ENCODE assay signal across 12 cellular contexts in the genomic region with DNA sequence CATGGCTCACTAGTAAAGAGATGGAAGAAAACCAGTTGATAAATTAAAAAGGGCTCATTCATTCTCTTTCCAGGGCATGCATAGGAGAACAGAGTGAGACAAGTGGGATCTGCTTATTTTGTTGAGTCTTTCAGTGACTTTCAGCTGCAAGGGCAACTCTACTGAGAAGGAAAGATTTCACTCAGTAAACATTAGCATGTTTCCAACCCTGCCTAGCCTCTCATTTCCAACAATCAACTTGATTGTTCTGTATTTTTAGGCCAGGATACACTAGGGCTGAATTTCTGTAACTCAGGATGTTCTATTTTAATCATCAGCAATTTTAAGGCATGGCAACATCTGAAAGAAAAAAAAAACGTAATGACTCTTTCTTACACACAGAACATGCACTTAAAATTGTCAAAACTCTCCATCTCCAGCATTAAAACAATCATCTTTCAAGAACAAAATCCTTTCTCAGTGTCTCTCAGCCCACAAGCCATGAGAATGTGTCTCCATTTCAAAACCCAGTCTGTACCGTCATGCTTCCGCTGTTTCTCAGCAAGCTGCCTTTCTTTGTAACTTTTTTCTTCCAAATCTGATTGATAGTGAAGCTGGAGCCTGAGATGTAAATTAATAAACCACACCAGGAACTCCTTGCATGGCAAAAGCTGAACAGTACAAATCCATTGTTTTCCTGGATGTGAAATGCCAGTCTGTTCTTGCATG.
DNase-seq lines count a peak whose midpoint lies in the region; ATAC-seq and TF ChIP-seq lines count a peak whose summit lies in the region.
"Had no signal": no experiment of that assay in that cellular context is flagged by ENCODE, and none has a peak within 500 bp of the region (broad histone marks: within the 10 kb centered on the region; RNA-seq: fewer than 3 reads in every experiment).

No MANE protein-coding gene starts in this region.

- DNase-seq in activated T-cell treated with anti-CD3 and anti-CD28 coated beads, Interleukin-2, amount 50 U/mL, for 24 hours, result no peak
- DNase-seq in activated T-cell treated with anti-CD3 and anti-CD28 coated beads, Interleukin-2, amount 50 U/mL, for 4 hours, result no peak
- no peak for DNase-seq in activated T-helper 1 cell treated with anti-CD3 and anti-CD28 coated beads, Interleukin-12 subunit alpha, Interleukin-12 subunit beta, Interleukin-2, Interleukin-4 antibody, amounts not matched to agents 30 ng/mL and 10 ng/mL and 1 ng/mL, durations not matched to agents 14 hours and 24 hours and 36 hours (ENCODE audit: low spot score)
- DNase-seq in left ventricle myocardium inferior, result no peak
- DNase-seq in stimulated activated naive CD8-positive, alpha-beta T cell treated with anti-CD3 and anti-CD28 coated beads, Interleukin-15, amount 100 ng/mL, for 72 hours, result no peak
- no peak for DNase-seq in naive thymus-derived CD8-positive, alpha-beta T cell
- no peak for DNase-seq in body of pancreas
- no peak for DNase-seq in germinal center (ENCODE audit: low spot score)
- DNase-seq: NCI-H526 treated with DMSO at 0.1 percent for 48 hours; stimulated activated CD4-positive, alpha-beta T cell treated with anti-CD3 and anti-CD28 coated beads, Interleukin-2, amount 100 ng/mL, for 48 hours; SW 1271 had no signal

- H3K36me3 ChIP-seq in left ventricle myocardium inferior, result peaks cover 63% of the 10 kb centered on the region
- H3K36me3 ChIP-seq in body of pancreas (replicated peaks in 1 of 2; ENCODE audit: insufficient read depth in 1 of 2, low read depth in 2 of 2), result no peaks in the 10 kb centered on the region

- H3K4me1 ChIP-seq in left ventricle myocardium inferior, result peaks cover 69% of the 10 kb centered on the region
- H3K4me1 ChIP-seq in body of pancreas, result peaks cover 22% of the 10 kb centered on the region

- intact Hi-C loops in activated T-helper 1 cell treated with anti-CD3 and anti-CD28 coated beads, Interleukin-12 subunit alpha, Interleukin-12 subunit beta, Interleukin-2, Interleukin-4 antibody, amounts not matched to agents 30 ng/mL and 10 ng/mL and 1 ng/mL, durations not matched to agents 14 hours and 24 hours and 36 hours (cut with micrococcal nuclease), result no loop called here
- intact Hi-C loops in left ventricle myocardium inferior (cut with micrococcal nuclease), result no loop called here
- intact Hi-C loops in body of pancreas (cut with DNase I), result no loop called here

- H3K27me3 Mint-ChIP-seq in activated T-cell treated with anti-CD3 and anti-CD28 coated beads, Interleukin-2, amount 50 U/mL, for 24 hours, result no peaks in the 10 kb centered on the region
- H3K27me3 Mint-ChIP-seq in activated T-cell treated with anti-CD3 and anti-CD28 coated beads, Interleukin-2, amount 50 U/mL, for 4 hours (ENCODE audit: low read depth), result no peaks in the 10 kb centered on the region
- no peaks in the 10 kb centered on the region for H3K27me3 Mint-ChIP-seq in activated T-helper 1 cell treated with anti-CD3 and anti-CD28 coated beads, Interleukin-12 subunit alpha, Interleukin-12 subunit beta, Interleukin-2, Interleukin-4 antibody, amounts not matched to agents 30 ng/mL and 10 ng/mL and 1 ng/mL, durations not matched to agents 14 hours and 24 hours and 36 hours (ENCODE audit: insufficient read depth)
- no peaks in the 10 kb centered on the region for H3K27me3 Mint-ChIP-seq in stimulated activated naive CD8-positive, alpha-beta T cell treated with anti-CD3 and anti-CD28 coated beads, Interleukin-15, amount 100 ng/mL, for 72 hours
- H3K27me3 Mint-ChIP-seq in naive thymus-derived CD8-positive, alpha-beta T cell, result no peaks in the 10 kb centered on the region

- H3K4me3 ChIP-seq in left ventricle myocardium inferior, result no peak overlapping the region
- no peak overlapping the region for H3K4me3 ChIP-seq in body of pancreas
- H3K4me3 ChIP-seq: GM23338 had no signal

- no peak for TF ChIP-seq POLR2A in body of pancreas (IDR thresholded peaks at IDR 0.05)

- no peaks in the 10 kb centered on the region for H3K9me3 Mint-ChIP-seq in activated T-cell treated with anti-CD3 and anti-CD28 coated beads, Interleukin-2, amount 50 U/mL, for 24 hours
- no peaks in the 10 kb centered on the region for H3K9me3 Mint-ChIP-seq in activated T-cell treated with anti-CD3 and anti-CD28 coated beads, Interleukin-2, amount 50 U/mL, for 4 hours
- no peaks in the 10 kb centered on the region for H3K9me3 Mint-ChIP-seq in activated T-helper 1 cell treated with anti-CD3 and anti-CD28 coated beads, Interleukin-12 subunit alpha, Interleukin-12 subunit beta, Interleukin-2, Interleukin-4 antibody, amounts not matched to agents 30 ng/mL and 10 ng/mL and 1 ng/mL, durations not matched to agents 14 hours and 24 hours and 36 hours
- H3K9me3 Mint-ChIP-seq in stimulated activated naive CD8-positive, alpha-beta T cell treated with anti-CD3 and anti-CD28 coated beads, Interleukin-15, amount 100 ng/mL, for 72 hours, result no peaks in the 10 kb centered on the region
- H3K9me3 Mint-ChIP-seq in naive thymus-derived CD8-positive, alpha-beta T cell, result no peaks in the 10 kb centered on the region
- H3K9me3 Mint-ChIP-seq: GM23338 had no signal

- H3K27me3 ChIP-seq in left ventricle myocardium inferior (ENCODE audit: low read depth), result no peaks in the 10 kb centered on the region
- no peaks in the 10 kb centered on the region for H3K27me3 ChIP-seq in body of pancreas

- TF ChIP-seq CTCF in left ventricle myocardium inferior (IDR thresholded peaks at IDR 0.05; ENCODE audit: borderline replicate concordance) (no peak), body of pancreas (IDR thresholded peaks at IDR 0.05) (no peak)

- POLR2A ChIA-PET in naive thymus-derived CD8-positive, alpha-beta T cell (lab: Charles Lee), result interaction anchor here (1.0 kb wide), 1 partner anchor 10 kb away, joined by 3 read pairs; no protein-coding TSS in a partner anchor

- H3K27ac Mint-ChIP-seq in activated T-cell treated with anti-CD3 and anti-CD28 coated beads, Interleukin-2, amount 50 U/mL, for 24 hours, result peak overlapping the region; percentile 90
- H3K27ac Mint-ChIP-seq in activated T-helper 1 cell treated with anti-CD3 and anti-CD28 coated beads, Interleukin-12 subunit alpha, Interleukin-12 subunit beta, Interleukin-2, Interleukin-4 antibody, amounts not matched to agents 30 ng/mL and 10 ng/mL and 1 ng/mL, durations not matched to agents 14 hours and 24 hours and 36 hours, result peak overlapping the region; percentile 13
- H3K27ac Mint-ChIP-seq in stimulated activated naive CD8-positive, alpha-beta T cell treated with anti-CD3 and anti-CD28 coated beads, Interleukin-15, amount 100 ng/mL, for 72 hours, result peak overlapping the region; percentile 10 to 30
- peak overlapping the region in 5 of 10 donors; percentile 1 to 76 (median 14) for H3K27ac Mint-ChIP-seq in naive thymus-derived CD8-positive, alpha-beta T cell
- H3K27ac Mint-ChIP-seq: GM23338 had no signal

- H3K4me3 Mint-ChIP-seq in activated T-cell treated with anti-CD3 and anti-CD28 coated beads, Interleukin-2, amount 50 U/mL, for 24 hours, result no peak overlapping the region
- H3K4me3 Mint-ChIP-seq in activated T-cell treated with anti-CD3 and anti-CD28 coated beads, Interleukin-2, amount 50 U/mL, for 4 hours, result no peak overlapping the region
- no peak overlapping the region for H3K4me3 Mint-ChIP-seq in activated T-helper 1 cell treated with anti-CD3 and anti-CD28 coated beads, Interleukin-12 subunit alpha, Interleukin-12 subunit beta, Interleukin-2, Interleukin-4 antibody, amounts not matched to agents 30 ng/mL and 10 ng/mL and 1 ng/mL, durations not matched to agents 14 hours and 24 hours and 36 hours
- H3K4me3 Mint-ChIP-seq in stimulated activated naive CD8-positive, alpha-beta T cell treated with anti-CD3 and anti-CD28 coated beads, Interleukin-15, amount 100 ng/mL, for 72 hours, result no peak overlapping the region
- H3K4me3 Mint-ChIP-seq in naive thymus-derived CD8-positive, alpha-beta T cell, result no peak overlapping the region
- H3K4me3 Mint-ChIP-seq: GM23338 had no signal

- H3K4me1 Mint-ChIP-seq in activated T-cell treated with anti-CD3 and anti-CD28 coated beads, Interleukin-2, amount 50 U/mL, for 24 hours (ENCODE audit: low read depth), result peaks cover 69% of the 10 kb centered on the region
- peaks cover 36% of the 10 kb centered on the region for H3K4me1 Mint-ChIP-seq in activated T-cell treated with anti-CD3 and anti-CD28 coated beads, Interleukin-2, amount 50 U/mL, for 4 hours (ENCODE audit: low read depth)
- peaks cover 30% of the 10 kb centered on the region for H3K4me1 Mint-ChIP-seq in activated T-helper 1 cell treated with anti-CD3 and anti-CD28 coated beads, Interleukin-12 subunit alpha, Interleukin-12 subunit beta, Interleukin-2, Interleukin-4 antibody, amounts not matched to agents 30 ng/mL and 10 ng/mL and 1 ng/mL, durations not matched to agents 14 hours and 24 hours and 36 hours (ENCODE audit: low read depth)
- H3K4me1 Mint-ChIP-seq in stimulated activated naive CD8-positive, alpha-beta T cell treated with anti-CD3 and anti-CD28 coated beads, Interleukin-15, amount 100 ng/mL, for 72 hours, result peaks cover 43% of the 10 kb centered on the region
- H3K4me1 Mint-ChIP-seq in naive thymus-derived CD8-positive, alpha-beta T cell, result peaks cover 18 to 67% (median 27%) of the 10 kb centered on the region in 4 donors

- H3K36me3 Mint-ChIP-seq in activated T-cell treated with anti-CD3 and anti-CD28 coated beads, Interleukin-2, amount 50 U/mL, for 24 hours (ENCODE audit: low read depth), result peaks cover 97% of the 10 kb centered on the region
- peaks cover 67% of the 10 kb centered on the region for H3K36me3 Mint-ChIP-seq in activated T-cell treated with anti-CD3 and anti-CD28 coated beads, Interleukin-2, amount 50 U/mL, for 4 hours (ENCODE audit: insufficient read depth)
- peaks cover 49% of the 10 kb centered on the region for H3K36me3 Mint-ChIP-seq in activated T-helper 1 cell treated with anti-CD3 and anti-CD28 coated beads, Interleukin-12 subunit alpha, Interleukin-12 subunit beta, Interleukin-2, Interleukin-4 antibody, amounts not matched to agents 30 ng/mL and 10 ng/mL and 1 ng/mL, durations not matched to agents 14 hours and 24 hours and 36 hours (ENCODE audit: low read depth)
- H3K36me3 Mint-ChIP-seq in naive thymus-derived CD8-positive, alpha-beta T cell, result peaks cover 0 to 77% (median 26%) of the 10 kb centered on the region in 3 donors

- WGBS in body of pancreas, 2 donors, result 63 to 80% methylated on average over 3 of the region's 3 CpGs

- H3K9me3 ChIP-seq in left ventricle myocardium inferior (replicated peaks) (no peaks in the 10 kb centered on the region), body of pancreas (no peaks in the 10 kb centered on the region)

- no peak for ATAC-seq in activated T-cell treated with anti-CD3 and anti-CD28 coated beads, Interleukin-2, amount 50 U/mL, for 4 hours
- no peak for ATAC-seq in stimulated activated naive CD8-positive, alpha-beta T cell treated with anti-CD3 and anti-CD28 coated beads, Interleukin-15, amount 100 ng/mL, for 72 hours
- no peak for ATAC-seq in naive thymus-derived CD8-positive, alpha-beta T cell
- no peak for ATAC-seq in body of pancreas
- ATAC-seq: GM23338 had no signal

- H3K27ac ChIP-seq in left ventricle myocardium inferior (replicated peaks) (peak overlapping the region; percentile 68), body of pancreas (peak overlapping the region in 1 of 4 donors; percentile 15)
